ENCODE assay signal across 1 cellular context in the genomic region with DNA sequence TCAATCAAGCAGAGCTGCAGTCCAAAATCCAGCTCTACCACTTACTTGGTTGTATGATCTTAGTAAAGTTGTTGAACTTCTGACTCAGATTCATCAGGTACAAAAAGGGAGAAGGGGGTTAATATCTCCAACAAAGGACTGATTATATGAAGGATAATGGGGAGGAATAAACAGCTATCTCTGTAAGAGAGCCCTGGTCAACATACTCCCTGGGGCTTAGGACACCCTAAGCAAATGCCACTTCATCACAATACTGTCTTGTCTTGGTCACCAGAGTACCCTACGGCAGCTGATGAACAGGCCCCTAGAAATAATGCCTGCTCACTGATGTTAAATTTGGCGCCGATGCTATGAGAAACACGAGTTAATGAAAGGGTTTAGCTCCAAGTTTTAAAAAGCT.
TF ChIP-seq lines count a peak whose summit lies in the region.

No MANE protein-coding gene starts in this region.

TF ChIP-seq in HepG2, 621 proteins besides CTCF, POLR2A, EP300 and RAD21 (continued from another document):
- TF ChIP-seq, protein P1, sequence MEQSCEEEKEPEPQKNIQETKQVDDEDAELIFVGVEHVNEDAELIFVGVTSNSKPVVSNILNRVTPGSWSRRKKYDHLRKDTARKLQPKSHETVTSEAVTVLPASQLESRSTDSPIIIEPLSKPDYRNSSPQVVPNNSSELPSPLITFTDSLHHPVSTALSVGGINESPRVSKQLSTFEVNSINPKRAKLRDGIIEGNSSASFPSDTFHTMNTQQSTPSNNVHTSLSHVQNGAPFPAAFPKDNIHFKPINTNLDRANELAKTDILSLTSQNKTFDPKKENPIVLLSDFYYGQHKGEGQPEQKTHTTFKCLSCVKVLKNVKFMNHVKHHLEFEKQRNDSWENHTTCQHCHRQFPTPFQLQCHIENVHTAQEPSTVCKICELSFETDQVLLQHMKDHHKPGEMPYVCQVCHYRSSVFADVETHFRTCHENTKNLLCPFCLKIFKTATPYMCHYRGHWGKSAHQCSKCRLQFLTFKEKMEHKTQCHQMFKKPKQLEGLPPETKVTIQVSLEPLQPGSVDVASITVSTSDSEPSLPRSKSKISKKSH (CRISPR knock-in tag; IDR thresholded peaks at IDR 0.05; ENCODE audit: borderline replicate concordance) = no peak
- TF ChIP-seq FOXK2 (IDR thresholded peaks at IDR 0.05) (no peak), NCOA2 (CRISPR knock-in tag; IDR thresholded peaks at IDR 0.05) (no peak), SCMH1 (CRISPR knock-in tag; IDR thresholded peaks at IDR 0.05; ENCODE audit: borderline replicate concordance) (no peak), ZNF253 (CRISPR knock-in tag; IDR thresholded peaks at IDR 0.05; ENCODE audit: borderline replicate concordance) (no peak), HNF4A (CRISPR knock-in tag; IDR thresholded peaks at IDR 0.05) (no peak), ZNF207 (IDR thresholded peaks at IDR 0.05; ENCODE audit: borderline replicate concordance) (no peak), SIX4 (CRISPR knock-in tag; IDR thresholded peaks at IDR 0.05) (no peak), ZNF550 (CRISPR knock-in tag; IDR thresholded peaks at IDR 0.05; ENCODE audit: borderline replicate concordance) (no peak), KLF6 (CRISPR knock-in tag; IDR thresholded peaks at IDR 0.05) (no peak), SKI (IDR thresholded peaks at IDR 0.05; ENCODE audit: partially characterized antibody) (no peak), GATAD2A (CRISPR knock-in tag; IDR thresholded peaks at IDR 0.05) (no peak), ZFP1 (CRISPR knock-in tag; IDR thresholded peaks at IDR 0.05) (no peak), KMT2A (CRISPR knock-in tag; IDR thresholded peaks at IDR 0.05) (no peak), PITX1 (CRISPR knock-in tag; IDR thresholded peaks at IDR 0.05) (no peak), TOE1 (CRISPR knock-in tag; IDR thresholded peaks at IDR 0.05) (no peak), ZNF83 (CRISPR knock-in tag; IDR thresholded peaks at IDR 0.05; ENCODE audit: borderline replicate concordance) (no peak)
- TF ChIP-seq, protein P2, sequence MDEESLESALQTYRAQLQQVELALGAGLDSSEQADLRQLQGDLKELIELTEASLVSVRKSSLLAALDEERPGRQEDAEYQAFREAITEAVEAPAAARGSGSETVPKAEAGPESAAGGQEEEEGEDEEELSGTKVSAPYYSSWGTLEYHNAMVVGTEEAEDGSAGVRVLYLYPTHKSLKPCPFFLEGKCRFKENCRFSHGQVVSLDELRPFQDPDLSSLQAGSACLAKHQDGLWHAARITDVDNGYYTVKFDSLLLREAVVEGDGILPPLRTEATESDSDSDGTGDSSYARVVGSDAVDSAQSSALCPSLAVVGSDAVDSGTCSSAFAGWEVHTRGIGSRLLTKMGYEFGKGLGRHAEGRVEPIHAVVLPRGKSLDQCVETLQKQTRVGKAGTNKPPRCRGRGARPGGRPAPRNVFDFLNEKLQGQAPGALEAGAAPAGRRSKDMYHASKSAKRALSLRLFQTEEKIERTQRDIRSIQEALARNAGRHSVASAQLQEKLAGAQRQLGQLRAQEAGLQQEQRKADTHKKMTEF (CRISPR knock-in tag; IDR thresholded peaks at IDR 0.05) = no peak
